ENCODE assay signal across 28 cellular contexts in genomic region chr6:167420177-167420576, GRCh38.
"Had no signal": no experiment of that assay in that cellular context is flagged by ENCODE, and none has a peak within 500 bp of the region (broad histone marks: within the 10 kb centered on the region; RNA-seq: fewer than 3 reads in every experiment).

No MANE protein-coding gene starts in this region.

- H3K36me3 ChIP-seq: ascending aorta, cardiac muscle cell, colonic mucosa, pancreas, prostate gland, thoracic aorta, vagina had no signal

- H3K36me3 Mint-ChIP-seq: activated naive CD4-positive, alpha-beta T cell treated with anti-CD3 and anti-CD28 coated beads, Interleukin-2, amount 10 ng/mL, durations not matched to agents 7 days and 5 days; activated naive CD8-positive, alpha-beta T cell treated with anti-CD3 and anti-CD28 coated beads, Interleukin-2, amount 10 ng/mL, durations not matched to agents 7 days and 5 days; brain; memory B cell; natural killer cell treated with Interleukin-12 subunit alpha and Interleukin-12 subunit beta and Interleukin-15 and Interleukin-18, amount 100 ng/mL, for 72 hours; type B pancreatic cell had no signal

- H3K4me1 ChIP-seq: ascending aorta, colonic mucosa, pancreas, prostate gland, vagina had no signal

- DNase-seq: activated CD4-positive, alpha-beta memory T cell treated with anti-CD3 and anti-CD28 coated beads, Interleukin-2, amount 10 ng/mL, durations not matched to agents 7 days and 5 days; activated CD4-positive, alpha-beta T cell treated with anti-CD3 and anti-CD28 coated beads for 1 hour; activated CD4-positive, alpha-beta T cell treated with anti-CD3 and anti-CD28 coated beads, Interleukin-2, amount 10 ng/mL, durations not matched to agents 7 days and 5 days; activated CD8-positive, alpha-beta memory T cell treated with anti-CD3 and anti-CD28 coated beads, Interleukin-2, amount 50 U/mL, for 48 hours; activated gamma-delta T cell; activated naive CD4-positive, alpha-beta T cell treated with anti-CD3 and anti-CD28 coated beads, Interleukin-2, amount 10 ng/mL, durations not matched to agents 7 days and 5 days; activated naive CD8-positive, alpha-beta T cell treated with anti-CD3 and anti-CD28 coated beads, Interleukin-2, amount 10 ng/mL, durations not matched to agents 7 days and 5 days; activated T-cell treated with anti-CD3 and anti-CD28 coated beads, Interleukin-2, amount 50 U/mL, for 24 hours; cerebellar nuclear complex; dorsolateral prefrontal cortex; effector memory CD8-positive, alpha-beta T cell; erythroblast; hippocampal formation; kidney; pancreas; stimulated activated CD4-positive, alpha-beta T cell treated with anti-CD3 and anti-CD28 coated beads, Interleukin-2, amount 100 ng/mL, for 48 hours; stimulated activated naive CD8-positive, alpha-beta T cell treated with anti-CD3 and anti-CD28 coated beads, Interleukin-15, Interleukin-2, amounts not matched to agents 100 U/mL and 50 U/mL, for 24 hours; T-helper 2 cell had no signal

- H3K27ac Mint-ChIP-seq: activated CD4-positive, alpha-beta memory T cell treated with anti-CD3 and anti-CD28 coated beads, Interleukin-2, amount 10 ng/mL, durations not matched to agents 7 days and 5 days; activated CD4-positive, alpha-beta T cell treated with anti-CD3 and anti-CD28 coated beads, Interleukin-2, amount 10 ng/mL, durations not matched to agents 7 days and 5 days; activated naive CD4-positive, alpha-beta T cell treated with anti-CD3 and anti-CD28 coated beads, Interleukin-2, amount 10 ng/mL, durations not matched to agents 7 days and 5 days; activated naive CD8-positive, alpha-beta T cell treated with anti-CD3 and anti-CD28 coated beads, Interleukin-2, amount 10 ng/mL, durations not matched to agents 7 days and 5 days; activated T-cell treated with anti-CD3 and anti-CD28 coated beads, Interleukin-2, amount 50 U/mL, for 24 hours; effector memory CD8-positive, alpha-beta T cell; memory B cell; natural killer cell treated with Interleukin-12 subunit alpha and Interleukin-12 subunit beta and Interleukin-15 and Interleukin-18, amount 100 ng/mL, for 72 hours; type B pancreatic cell had no signal

- H3K9me3 ChIP-seq: ascending aorta, colonic mucosa, pancreas, prostate gland, thoracic aorta, vagina had no signal

- H3K4me3 Mint-ChIP-seq: activated CD4-positive, alpha-beta memory T cell treated with anti-CD3 and anti-CD28 coated beads, Interleukin-2, amount 10 ng/mL, durations not matched to agents 7 days and 5 days; activated CD4-positive, alpha-beta T cell treated with anti-CD3 and anti-CD28 coated beads, Interleukin-2, amount 10 ng/mL, durations not matched to agents 7 days and 5 days; activated naive CD4-positive, alpha-beta T cell treated with anti-CD3 and anti-CD28 coated beads, Interleukin-2, amount 10 ng/mL, durations not matched to agents 7 days and 5 days; activated naive CD8-positive, alpha-beta T cell treated with anti-CD3 and anti-CD28 coated beads, Interleukin-2, amount 10 ng/mL, durations not matched to agents 7 days and 5 days; activated T-cell treated with anti-CD3 and anti-CD28 coated beads, Interleukin-2, amount 50 U/mL, for 24 hours; brain; effector memory CD8-positive, alpha-beta T cell; memory B cell; natural killer cell treated with Interleukin-12 subunit alpha and Interleukin-12 subunit beta and Interleukin-15 and Interleukin-18, amount 100 ng/mL, for 72 hours; type B pancreatic cell had no signal

- H3K27ac ChIP-seq: ascending aorta, cardiac muscle cell, dorsolateral prefrontal cortex, pancreas, prostate gland, thoracic aorta, vagina had no signal

- H3K27me3 Mint-ChIP-seq: brain, memory B cell, type B pancreatic cell had no signal

- ATAC-seq: effector memory CD8-positive, alpha-beta T cell; natural killer cell treated with Interleukin-12 subunit alpha and Interleukin-12 subunit beta and Interleukin-15 and Interleukin-18, amount 100 ng/mL, for 72 hours; pancreas; stimulated activated naive CD8-positive, alpha-beta T cell treated with anti-CD3 and anti-CD28 coated beads, Interleukin-15, Interleukin-2, amounts not matched to agents 100 U/mL and 50 U/mL, for 24 hours had no signal

- H3K4me3 ChIP-seq: ascending aorta, cardiac muscle cell, dorsolateral prefrontal cortex, pancreas, prostate gland, thoracic aorta, vagina had no signal

- H3K9me3 Mint-ChIP-seq: activated CD4-positive, alpha-beta memory T cell treated with anti-CD3 and anti-CD28 coated beads, Interleukin-2, amount 10 ng/mL, durations not matched to agents 7 days and 5 days; activated naive CD4-positive, alpha-beta T cell treated with anti-CD3 and anti-CD28 coated beads, Interleukin-2, amount 10 ng/mL, durations not matched to agents 7 days and 5 days; activated naive CD8-positive, alpha-beta T cell treated with anti-CD3 and anti-CD28 coated beads, Interleukin-2, amount 10 ng/mL, durations not matched to agents 7 days and 5 days; activated T-cell treated with anti-CD3 and anti-CD28 coated beads, Interleukin-2, amount 50 U/mL, for 24 hours; effector memory CD8-positive, alpha-beta T cell; memory B cell; natural killer cell treated with Interleukin-12 subunit alpha and Interleukin-12 subunit beta and Interleukin-15 and Interleukin-18, amount 100 ng/mL, for 72 hours; type B pancreatic cell had no signal

- H3K27me3 ChIP-seq: ascending aorta, cardiac muscle cell, colonic mucosa, dorsolateral prefrontal cortex, pancreas, vagina had no signal

- H3K4me1 Mint-ChIP-seq: activated CD4-positive, alpha-beta memory T cell treated with anti-CD3 and anti-CD28 coated beads, Interleukin-2, amount 10 ng/mL, durations not matched to agents 7 days and 5 days; activated CD4-positive, alpha-beta T cell treated with anti-CD3 and anti-CD28 coated beads, Interleukin-2, amount 10 ng/mL, durations not matched to agents 7 days and 5 days; activated naive CD4-positive, alpha-beta T cell treated with anti-CD3 and anti-CD28 coated beads, Interleukin-2, amount 10 ng/mL, durations not matched to agents 7 days and 5 days; activated naive CD8-positive, alpha-beta T cell treated with anti-CD3 and anti-CD28 coated beads, Interleukin-2, amount 10 ng/mL, durations not matched to agents 7 days and 5 days; memory B cell had no signal
